Comparison of ENCODE assay signal across 18 cellular contexts in the genomic region with DNA sequence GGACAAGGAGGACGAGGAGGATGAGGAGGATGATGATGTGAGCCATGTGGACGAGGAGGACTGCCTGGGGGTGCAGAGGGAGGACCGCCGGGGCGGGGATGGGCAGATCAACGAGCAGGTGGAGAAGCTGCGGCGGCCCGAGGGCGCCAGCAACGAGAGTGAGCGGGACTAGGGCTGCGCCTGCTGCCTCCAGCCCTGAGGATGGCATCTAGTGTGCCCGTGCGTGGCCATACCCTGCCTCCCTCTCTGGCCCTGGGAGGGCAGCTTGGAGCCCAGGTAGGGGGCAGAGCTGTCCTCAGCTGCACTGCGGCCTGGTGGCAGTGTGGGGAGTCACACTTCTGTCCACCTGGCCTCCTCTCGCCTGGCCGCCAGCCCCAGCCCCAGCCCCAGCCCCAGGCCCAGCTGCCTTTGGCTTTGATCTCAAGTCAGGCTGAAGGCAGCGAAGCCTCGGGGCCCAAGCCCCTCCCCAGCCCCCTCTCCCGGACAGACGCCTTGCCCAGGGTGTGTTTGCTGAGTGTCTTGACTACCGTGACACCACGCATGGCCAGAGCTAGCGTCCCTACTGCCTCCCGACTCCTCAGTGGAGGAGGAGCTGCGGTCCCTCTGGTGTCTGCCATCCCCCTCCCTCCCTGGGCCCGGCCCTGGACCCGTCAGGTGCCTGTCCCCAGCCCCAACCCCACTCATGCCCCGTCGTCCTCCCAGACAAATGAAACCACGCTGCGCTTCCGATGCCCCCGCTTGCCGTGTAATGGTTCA.
DNase-seq lines count a peak whose midpoint lies in the region; ATAC-seq, FAIRE-seq and TF ChIP-seq lines count a peak whose summit lies in the region.
"Had no signal": no experiment of that assay in that cellular context is flagged by ENCODE, and none has a peak within 500 bp of the region (broad histone marks: within the 10 kb centered on the region; RNA-seq: fewer than 3 reads in every experiment).

No MANE protein-coding gene starts in this region.

- H3K9me3 ChIP-seq in K562 (replicated peaks; ENCODE audit: control insufficient read depth, insufficient read depth, low read depth, low read length) (no peaks in the 10 kb centered on the region), right lobe of liver (no peaks in the 10 kb centered on the region), uterus (no peaks in the 10 kb centered on the region)
- H3K9me3 ChIP-seq: A549, ovary had no signal

- DNase-seq in activated naive CD4-positive, alpha-beta T cell treated with anti-CD3 and anti-CD28 coated beads, Interleukin-2, amount 50 U/mL, for 16 hours: peak; percentile 9
- no peak for DNase-seq in activated naive CD4-positive, alpha-beta T cell (lab: John Stamatoyannopoulos, UW)
- no peak for DNase-seq in K562 (ENCODE audit: extremely low read depth in 1 of 4, low spot score in 3 of 4)
- peak; percentile 21 to 54 (median 46) for DNase-seq in right lobe of liver
- DNase-seq in uterus: peak; percentile 14 to 17
- no peak for DNase-seq in NCI-H2171 treated with DMSO at 0.1 percent for 48 hours (lab: John Stamatoyannopoulos, UW)
- DNase-seq: activated CD4-positive, alpha-beta memory T cell treated with anti-CD3 and anti-CD28 coated beads for 36 hours; effector memory CD8-positive, alpha-beta T cell; left colon; OCI-M1; stimulated activated naive CD4-positive, alpha-beta T cell treated with Interleukin-2 at 50 U/mL for 16 hours had no signal

- CTCF ChIA-PET in K562 (lab: Yijun Ruan, JAX; ENCODE audit: low intra/inter-chr PET ratio): no interaction called here

- H3K27me3 ChIP-seq in K562 (ENCODE audit: control insufficient read depth in 2 of 2, insufficient read depth in 2 of 2, low read length in 2 of 2) (no peaks in the 10 kb centered on the region), right lobe of liver (no peaks in the 10 kb centered on the region), uterus (no peaks in the 10 kb centered on the region)
- H3K27me3 ChIP-seq: ovary had no signal

- in situ Hi-C loops in K562 (cut with MboI): no loop called here

- no peaks in the 10 kb centered on the region for H3K9me1 ChIP-seq in K562 (ENCODE audit: control insufficient read depth, insufficient read depth, low read length)

- H3K4me3 ChIP-seq in K562 (no peak overlapping the region), right lobe of liver (no peak overlapping the region), uterus (no peak overlapping the region)
- H3K4me3 ChIP-seq: A549, GM12878, ovary had no signal

- 93% methylated on average over 22 of the region's 36 CpGs for WGBS in K562 (ENCODE audit: insufficient coverage, low coverage, missing lambda C conversion rate)
- WGBS in right lobe of liver (ENCODE audit: insufficient coverage, low coverage, low lambda C conversion rate, missing lambda C conversion rate): 80% methylated on average over 3 of the region's 36 CpGs

- intact Hi-C loops in K562 (cut with micrococcal nuclease): no loop called here
- intact Hi-C loops in right lobe of liver (cut with DNase I): no loop called here
- intact Hi-C loops in uterus (cut with DNase I; ENCODE audit: low total_unique reads): no loop called here

- no peak overlapping the region for H3K27ac ChIP-seq in K562 (ENCODE audit: extremely low read depth, low read depth, low read length)
- no peak overlapping the region for H3K27ac ChIP-seq in right lobe of liver
- peak overlapping the region in 1 of 2 donors; percentile 50 for H3K27ac ChIP-seq in uterus
- H3K27ac ChIP-seq: A549 had no signal

- peaks cover 0 to 38% of the 10 kb centered on the region in 2 experiments; a peak in 1 of 5 replicates for H3K4me1 ChIP-seq in K562 (replicated peaks in 1 of 2; ENCODE audit: control insufficient read depth in 2 of 2, insufficient read depth in 2 of 2, low read length in 2 of 2)
- peaks cover 0 to 19% (median 8%) of the 10 kb centered on the region in 4 donors for H3K4me1 ChIP-seq in right lobe of liver
- H3K4me1 ChIP-seq in uterus: peaks cover 0 to 8% of the 10 kb centered on the region in 2 donors
- H3K4me1 ChIP-seq: A549 had no signal

- peaks cover 34% of the 10 kb centered on the region; the same call in 1 of the 3 replicates for H3K36me3 ChIP-seq in K562 (ENCODE audit: control insufficient read depth, insufficient read depth, low read length)
- peaks cover 0 to 16% (median 2%) of the 10 kb centered on the region in 4 donors for H3K36me3 ChIP-seq in right lobe of liver
- H3K36me3 ChIP-seq in uterus: no peaks in the 10 kb centered on the region
- H3K36me3 ChIP-seq: ovary had no signal

- TF ChIP-seq POLR2A in K562 (conservative IDR thresholded peaks at IDR 0.05) (no peak), right lobe of liver (IDR thresholded peaks at IDR 0.05) (no peak), uterus (IDR thresholded peaks at IDR 0.05) (no peak)

- H3K79me2 ChIP-seq in K562 (ENCODE audit: control insufficient read depth, insufficient read depth, low read length): no peaks in the 10 kb centered on the region

- H3K4me2 ChIP-seq in K562 (ENCODE audit: insufficient read depth, low read length): no peak overlapping the region
- H3K4me2 ChIP-seq: A549 had no signal

- POLR2A ChIA-PET in K562 (lab: Yijun Ruan, JAX): interaction anchor here (0.6 to 0.8 kb wide), 4 partner anchors 12 to 112 kb away, joined by 3 to 4 read pairs (median 3); no protein-coding TSS in a partner anchor

- no peak overlapping the region for H2AFZ ChIP-seq in K562 (ENCODE audit: low read depth, low read length)

- H4K20me1 ChIP-seq in K562 (replicated peaks; ENCODE audit: control insufficient read depth, insufficient read depth, low read length): peaks cover 3% of the 10 kb centered on the region; the same call in 1 of the 2 replicates

- TF ChIP-seq RAD21 in K562 (CRISPR knock-in tag; conservative IDR thresholded peaks at IDR 0.05 in 1 of 2, IDR thresholded peaks at IDR 0.05 in 1 of 2): no peak

- ATAC-seq in K562 (peak; percentile 24; the same call in 1 of the 3 replicates), right lobe of liver (no peak), HG02840 (IDR thresholded peaks at IDR 0.05; ENCODE audit: low FRiP score, unreplicated experiment) (no peak), HG03469 (IDR thresholded peaks at IDR 0.05; ENCODE audit: unreplicated experiment) (no peak)
- ATAC-seq: effector memory CD8-positive, alpha-beta T cell; GM12878; left colon had no signal

- TF ChIP-seq CTCF in K562 (IDR thresholded peaks at IDR 0.05 in 2 of 3, conservative IDR thresholded peaks at IDR 0.05 in 1 of 3; ENCODE audit: insufficient read depth in 2 of 3, low read depth in 1 of 3, low read length in 3 of 3) (peak in 2 of 3 experiments; percentile 5 to 33; a peak in 2 of 6 replicates), right lobe of liver (IDR thresholded peaks at IDR 0.05) (no peak), uterus (IDR thresholded peaks at IDR 0.05) (no peak)

- TF ChIP-seq EP300 in K562 (IDR thresholded peaks at IDR 0.05; ENCODE audit: low read length): no peak

- H3K9ac ChIP-seq in K562 (ENCODE audit: insufficient read depth in 1 of 2, low read depth in 2 of 2, low read length in 2 of 2): peak overlapping the region in 1 of 2 experiments; percentile 12; a peak in 1 of 4 replicates

- no peak for FAIRE-seq in K562 (lab: Jason Lieb, UNC)
- FAIRE-seq: A549, GM12878, H54, TTC549 had no signal

- no TSS peak for BruUV-seq in K562 (replicated peaks; lab: Mats Ljungman, UMichigan)

TF ChIP-seq in K562, 482 proteins besides CTCF, POLR2A, EP300 and RAD21:
- no peak for TF ChIP-seq SRSF1 (IDR thresholded peaks at IDR 0.05; ENCODE audit: low read depth, low read length)
- 0 out of 2 replicates have a peak, but pooled peaks have one; percentile 36 for TF ChIP-seq POLR2G (IDR thresholded peaks at IDR 0.05; ENCODE audit: low read depth, low read length)
- no peak for TF ChIP-seq COPS2 (conservative IDR thresholded peaks at IDR 0.05)
- TF ChIP-seq ZNF263 (CRISPR knock-in tag; IDR thresholded peaks at IDR 0.05; ENCODE audit: borderline replicate concordance): peak; percentile 93
- TF ChIP-seq, protein P1, sequence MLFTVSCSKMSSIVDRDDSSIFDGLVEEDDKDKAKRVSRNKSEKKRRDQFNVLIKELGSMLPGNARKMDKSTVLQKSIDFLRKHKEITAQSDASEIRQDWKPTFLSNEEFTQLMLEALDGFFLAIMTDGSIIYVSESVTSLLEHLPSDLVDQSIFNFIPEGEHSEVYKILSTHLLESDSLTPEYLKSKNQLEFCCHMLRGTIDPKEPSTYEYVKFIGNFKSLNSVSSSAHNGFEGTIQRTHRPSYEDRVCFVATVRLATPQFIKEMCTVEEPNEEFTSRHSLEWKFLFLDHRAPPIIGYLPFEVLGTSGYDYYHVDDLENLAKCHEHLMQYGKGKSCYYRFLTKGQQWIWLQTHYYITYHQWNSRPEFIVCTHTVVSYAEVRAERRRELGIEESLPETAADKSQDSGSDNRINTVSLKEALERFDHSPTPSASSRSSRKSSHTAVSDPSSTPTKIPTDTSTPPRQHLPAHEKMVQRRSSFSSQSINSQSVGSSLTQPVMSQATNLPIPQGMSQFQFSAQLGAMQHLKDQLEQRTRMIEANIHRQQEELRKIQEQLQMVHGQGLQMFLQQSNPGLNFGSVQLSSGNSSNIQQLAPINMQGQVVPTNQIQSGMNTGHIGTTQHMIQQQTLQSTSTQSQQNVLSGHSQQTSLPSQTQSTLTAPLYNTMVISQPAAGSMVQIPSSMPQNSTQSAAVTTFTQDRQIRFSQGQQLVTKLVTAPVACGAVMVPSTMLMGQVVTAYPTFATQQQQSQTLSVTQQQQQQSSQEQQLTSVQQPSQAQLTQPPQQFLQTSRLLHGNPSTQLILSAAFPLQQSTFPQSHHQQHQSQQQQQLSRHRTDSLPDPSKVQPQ (CRISPR knock-in tag; IDR thresholded peaks at IDR 0.05; ENCODE audit: borderline replicate concordance): no peak
- no peak for TF ChIP-seq PHF20 (IDR thresholded peaks at IDR 0.05; ENCODE audit: partially characterized antibody)

Comparison
In these comparisons a context has a peak if more than half of its experiments do, and no peak if none do; other contexts are left out.
1. DNase-seq: peak in activated naive CD4-positive, alpha-beta T cell treated with anti-CD3 and anti-CD28 coated beads, Interleukin-2, amount 50 U/mL, for 16 hours (single experiment), right lobe of liver (3 of 3) and uterus (2 of 2); none in activated naive CD4-positive, alpha-beta T cell (0 of 4), K562 (0 of 4) and NCI-H2171 treated with DMSO at 0.1 percent for 48 hours (single experiment).
2. CTCF ChIP-seq: peak in K562 (2 of 3); none in right lobe of liver (0 of 4) and uterus (0 of 4).